ENCODE assay signal across 1 cellular context in the genomic region with DNA sequence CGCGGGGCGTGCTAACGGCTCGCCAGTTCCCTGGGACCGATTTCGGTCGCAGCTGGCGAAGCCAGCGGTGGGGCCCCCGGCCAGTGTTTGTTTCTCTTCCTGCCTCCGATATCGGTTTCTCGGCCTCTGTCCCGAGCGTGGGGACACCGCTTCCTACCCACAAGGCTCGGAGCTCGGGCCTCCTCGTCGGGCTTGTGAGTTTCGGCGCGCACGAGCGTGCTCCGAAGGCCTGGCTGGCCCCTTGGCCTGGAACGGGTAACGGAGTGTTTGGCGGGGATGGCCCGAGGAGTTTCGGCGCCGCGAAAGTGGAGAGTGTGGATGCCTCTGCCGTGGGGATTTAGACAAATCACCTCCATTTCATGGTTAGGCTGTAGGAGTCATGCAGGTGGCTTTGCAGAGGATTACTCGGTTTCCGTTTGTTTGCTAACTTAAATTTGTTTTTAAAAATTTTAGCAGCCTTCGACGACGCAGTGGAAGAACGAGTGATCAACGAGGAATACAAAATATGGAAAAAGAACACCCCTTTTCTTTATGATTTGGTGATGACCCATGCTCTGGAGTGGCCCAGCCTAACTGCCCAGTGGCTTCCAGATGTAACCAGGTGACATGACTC.
TF ChIP-seq lines count a peak whose summit lies in the region.

No MANE protein-coding gene starts in this region.

TF ChIP-seq in K562, 482 proteins besides CTCF, POLR2A, EP300 and RAD21 (continued from another document and continues in another):
- TF ChIP-seq, protein P1, sequence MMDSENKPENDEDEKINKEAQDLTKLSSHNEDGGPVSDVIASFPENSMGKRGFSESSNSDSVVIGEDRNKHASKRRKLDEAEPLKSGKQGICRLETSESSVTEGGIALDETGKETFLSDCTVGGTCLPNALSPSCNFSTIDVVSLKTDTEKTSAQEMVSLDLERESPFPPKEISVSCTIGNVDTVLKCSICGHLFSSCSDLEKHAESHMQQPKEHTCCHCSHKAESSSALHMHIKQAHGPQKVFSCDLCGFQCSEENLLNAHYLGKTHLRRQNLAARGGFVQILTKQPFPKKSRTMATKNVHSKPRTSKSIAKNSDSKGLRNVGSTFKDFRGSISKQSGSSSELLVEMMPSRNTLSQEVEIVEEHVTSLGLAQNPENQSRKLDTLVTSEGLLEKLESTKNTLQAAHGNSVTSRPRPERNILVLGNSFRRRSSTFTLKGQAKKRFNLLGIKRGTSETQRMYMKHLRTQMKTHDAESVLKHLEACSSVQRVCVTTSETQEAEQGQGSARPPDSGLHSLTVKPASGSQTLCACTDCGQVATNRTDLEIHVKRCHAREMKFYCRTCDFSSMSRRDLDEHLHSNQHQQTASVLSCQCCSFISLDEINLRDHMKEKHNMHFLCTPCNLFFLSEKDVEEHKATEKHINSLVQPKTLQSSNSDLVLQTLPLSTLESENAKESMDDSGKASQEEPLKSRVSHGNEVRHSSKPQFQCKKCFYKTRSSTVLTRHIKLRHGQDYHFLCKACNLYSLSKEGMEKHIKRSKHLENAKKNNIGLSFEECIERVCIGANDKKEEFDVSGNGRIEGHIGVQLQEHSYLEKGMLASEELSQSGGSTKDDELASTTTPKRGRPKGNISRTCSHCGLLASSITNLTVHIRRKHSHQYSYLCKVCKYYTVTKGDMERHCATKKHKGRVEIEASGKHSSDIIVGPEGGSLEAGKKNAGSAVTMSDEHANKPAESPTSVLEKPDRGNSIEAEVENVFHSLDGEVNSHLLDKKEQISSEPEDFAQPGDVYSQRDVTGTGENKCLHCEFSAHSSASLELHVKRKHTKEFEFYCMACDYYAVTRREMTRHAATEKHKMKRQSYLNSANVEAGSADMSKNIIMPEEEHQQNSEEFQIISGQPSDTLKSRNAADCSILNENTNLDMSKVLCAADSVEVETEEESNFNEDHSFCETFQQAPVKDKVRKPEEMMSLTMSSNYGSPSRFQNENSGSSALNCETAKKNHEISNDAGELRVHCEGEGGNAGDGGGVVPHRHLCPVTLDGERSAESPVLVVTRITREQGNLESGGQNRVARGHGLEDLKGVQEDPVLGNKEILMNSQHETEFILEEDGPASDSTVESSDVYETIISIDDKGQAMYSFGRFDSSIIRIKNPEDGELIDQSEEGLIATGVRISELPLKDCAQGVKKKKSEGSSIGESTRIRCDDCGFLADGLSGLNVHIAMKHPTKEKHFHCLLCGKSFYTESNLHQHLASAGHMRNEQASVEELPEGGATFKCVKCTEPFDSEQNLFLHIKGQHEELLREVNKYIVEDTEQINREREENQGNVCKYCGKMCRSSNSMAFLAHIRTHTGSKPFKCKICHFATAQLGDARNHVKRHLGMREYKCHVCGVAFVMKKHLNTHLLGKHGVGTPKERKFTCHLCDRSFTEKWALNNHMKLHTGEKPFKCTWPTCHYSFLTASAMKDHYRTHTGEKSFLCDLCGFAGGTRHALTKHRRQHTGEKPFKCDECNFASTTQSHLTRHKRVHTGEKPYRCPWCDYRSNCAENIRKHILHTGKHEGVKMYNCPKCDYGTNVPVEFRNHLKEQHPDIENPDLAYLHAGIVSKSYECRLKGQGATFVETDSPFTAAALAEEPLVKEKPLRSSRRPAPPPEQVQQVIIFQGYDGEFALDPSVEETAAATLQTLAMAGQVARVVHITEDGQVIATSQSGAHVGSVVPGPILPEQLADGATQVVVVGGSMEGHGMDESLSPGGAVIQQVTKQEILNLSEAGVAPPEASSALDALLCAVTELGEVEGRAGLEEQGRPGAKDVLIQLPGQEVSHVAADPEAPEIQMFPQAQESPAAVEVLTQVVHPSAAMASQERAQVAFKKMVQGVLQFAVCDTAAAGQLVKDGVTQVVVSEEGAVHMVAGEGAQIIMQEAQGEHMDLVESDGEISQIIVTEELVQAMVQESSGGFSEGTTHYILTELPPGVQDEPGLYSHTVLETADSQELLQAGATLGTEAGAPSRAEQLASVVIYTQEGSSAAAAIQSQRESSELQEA (IDR thresholded peaks at IDR 0.05; ENCODE audit: low read depth), result no peak
- TF ChIP-seq GTF3C2 (IDR thresholded peaks at IDR 0.05; ENCODE audit: borderline replicate concordance, extremely low read depth, insufficient read length), result no peak
- no peak for TF ChIP-seq PCBP2 (IDR thresholded peaks at IDR 0.05; ENCODE audit: low read depth, low read length, poor library complexity, severe bottlenecking)
- TF ChIP-seq YY1 (IDR thresholded peaks at IDR 0.05; ENCODE audit: borderline replicate concordance in 1 of 3, control insufficient read depth in 1 of 3, extremely low read depth in 1 of 3, insufficient read depth in 3 of 3, insufficient read length in 1 of 3, insufficient replicate concordance in 2 of 3, low read depth in 1 of 3, low read length in 2 of 3), result no peak
- TF ChIP-seq POLR2AphosphoS2 (IDR thresholded peaks at IDR 0.05; ENCODE audit: low read length), result no peak
- TF ChIP-seq PHF21A (IDR thresholded peaks at IDR 0.05; ENCODE audit: borderline replicate concordance, low read depth), result no peak
- TF ChIP-seq, protein P2, sequence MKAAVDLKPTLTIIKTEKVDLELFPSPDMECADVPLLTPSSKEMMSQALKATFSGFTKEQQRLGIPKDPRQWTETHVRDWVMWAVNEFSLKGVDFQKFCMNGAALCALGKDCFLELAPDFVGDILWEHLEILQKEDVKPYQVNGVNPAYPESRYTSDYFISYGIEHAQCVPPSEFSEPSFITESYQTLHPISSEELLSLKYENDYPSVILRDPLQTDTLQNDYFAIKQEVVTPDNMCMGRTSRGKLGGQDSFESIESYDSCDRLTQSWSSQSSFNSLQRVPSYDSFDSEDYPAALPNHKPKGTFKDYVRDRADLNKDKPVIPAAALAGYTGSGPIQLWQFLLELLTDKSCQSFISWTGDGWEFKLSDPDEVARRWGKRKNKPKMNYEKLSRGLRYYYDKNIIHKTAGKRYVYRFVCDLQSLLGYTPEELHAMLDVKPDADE (conservative IDR thresholded peaks at IDR 0.05; ENCODE audit: control insufficient read depth, low read depth, low read length), result no peak
- no peak for TF ChIP-seq NEUROD1 (IDR thresholded peaks at IDR 0.05; ENCODE audit: borderline replicate concordance, low read depth, low read length, partially characterized antibody)
- TF ChIP-seq ZNF561 (CRISPR knock-in tag; conservative IDR thresholded peaks at IDR 0.05), result no peak
- TF ChIP-seq, protein P3, sequence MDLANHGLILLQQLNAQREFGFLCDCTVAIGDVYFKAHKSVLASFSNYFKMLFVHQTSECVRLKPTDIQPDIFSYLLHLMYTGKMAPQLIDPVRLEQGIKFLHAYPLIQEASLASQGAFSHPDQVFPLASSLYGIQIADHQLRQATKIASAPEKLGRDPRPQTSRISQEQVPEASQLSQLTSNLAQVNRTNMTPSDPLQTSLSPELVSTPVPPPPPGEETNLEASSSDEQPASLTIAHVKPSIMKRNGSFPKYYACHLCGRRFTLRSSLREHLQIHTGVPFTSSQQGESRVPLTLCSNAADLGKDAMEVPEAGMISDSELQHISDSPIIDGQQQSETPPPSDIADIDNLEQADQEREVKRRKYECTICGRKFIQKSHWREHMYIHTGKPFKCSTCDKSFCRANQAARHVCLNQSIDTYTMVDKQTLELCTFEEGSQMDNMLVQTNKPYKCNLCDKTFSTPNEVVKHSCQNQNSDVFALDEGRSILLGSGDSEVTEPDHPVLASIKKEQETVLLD (IDR thresholded peaks at IDR 0.05), result no peak
- TF ChIP-seq FOXK1 (CRISPR knock-in tag; IDR thresholded peaks at IDR 0.05; ENCODE audit: borderline replicate concordance), result peak; percentile 88; the same call in 1 of the 2 replicates
- no peak for TF ChIP-seq TAF7 (tag; IDR thresholded peaks at IDR 0.05)
- TF ChIP-seq RERE (CRISPR knock-in tag; IDR thresholded peaks at IDR 0.05; ENCODE audit: borderline replicate concordance), result no peak
- no peak for TF ChIP-seq CEBPB (tag; IDR thresholded peaks at IDR 0.05)
